In genomic region chr12:65728348-65728912, GRCh38 we compare ENCODE assay signal across 14 cellular contexts.
DNase-seq lines count a peak whose midpoint lies in the region; FAIRE-seq and TF ChIP-seq lines count a peak whose summit lies in the region.
"Had no signal": no experiment of that assay in that cellular context is flagged by ENCODE, and none has a peak within 500 bp of the region (broad histone marks: within the 10 kb centered on the region; RNA-seq: fewer than 3 reads in every experiment).

No MANE protein-coding gene starts in this region.

- H3K4me3 ChIP-seq in Caco-2 (ENCODE audit: low read depth, low read length) (peak overlapping the region; percentile 35), NT2/D1 (ENCODE audit: insufficient read length, low read depth) (peak overlapping the region; percentile 53), epithelial cell of proximal tubule (ENCODE audit: low read depth, low read length) (peak overlapping the region; percentile 66), adrenal gland (no peak overlapping the region)
- H3K4me3 ChIP-seq: coronary artery had no signal

- DNase-seq in Caco-2 (no peak), NT2/D1 (ENCODE audit: low read depth, low spot score) (no peak), epithelial cell of proximal tubule (ENCODE audit: low read depth) (no peak), nephron progenitor cell (no peak), GM19239 (ENCODE audit: insufficient read length, low spot score) (no peak), adrenal gland (no peak)
- DNase-seq in activated CD8-positive, alpha-beta memory T cell treated with anti-CD3 and anti-CD28 coated beads, Interleukin-2, amount 50 U/mL, for 48 hours: no peak
- no peak for DNase-seq in activated T-helper 1 cell treated with anti-CD3 and anti-CD28 coated beads, Interleukin-12 subunit alpha, Interleukin-12 subunit beta, Interleukin-2, Interleukin-4 antibody, amounts not matched to agents 30 ng/mL and 10 ng/mL and 1 ng/mL, durations not matched to agents 14 hours and 24 hours and 36 hours (ENCODE audit: low spot score)
- DNase-seq: activated CD4-positive, alpha-beta T cell treated with anti-CD3 and anti-CD28 coated beads, Interleukin-2, amount 10 ng/mL, durations not matched to agents 24 days and 14 days; activated gamma-delta T cell treated with Interleukin-2 at 50 U/mL for 16 hours; CD4-positive, CD25-positive, alpha-beta regulatory T cell; hippocampal formation had no signal

- TF ChIP-seq CTCF in Caco-2 (IDR thresholded peaks at IDR 0.05; ENCODE audit: insufficient read depth in 1 of 2, low read depth in 1 of 2, low read length in 1 of 2, severe bottlenecking in 1 of 2, unreplicated experiment in 1 of 2) (no peak), epithelial cell of proximal tubule (conservative IDR thresholded peaks at IDR 0.05; ENCODE audit: low read depth, low read length) (no peak), nephron progenitor cell (IDR thresholded peaks at IDR 0.05) (no peak), adrenal gland (IDR thresholded peaks at IDR 0.05) (no peak)

- no peaks in the 10 kb centered on the region for H3K27me3 ChIP-seq in Caco-2 (replicated peaks; ENCODE audit: control insufficient read depth, insufficient read depth, low read length)
- peaks cover 32% of the 10 kb centered on the region for H3K27me3 ChIP-seq in NT2/D1 (ENCODE audit: insufficient read depth, insufficient read length)
- H3K27me3 ChIP-seq in adrenal gland: peaks cover 47% of the 10 kb centered on the region

- no TSS peak for BruUV-seq in Caco-2 (replicated peaks; lab: Mats Ljungman, UMichigan)

- peaks cover 19% of the 10 kb centered on the region for H3K27me3 Mint-ChIP-seq in Caco-2 (ENCODE audit: insufficient read depth, unreplicated experiment)
- H3K27me3 Mint-ChIP-seq in nephron progenitor cell (ENCODE audit: low read depth, poor library complexity): peaks cover 14% of the 10 kb centered on the region
- peaks cover 45% of the 10 kb centered on the region for H3K27me3 Mint-ChIP-seq in activated T-helper 1 cell treated with anti-CD3 and anti-CD28 coated beads, Interleukin-12 subunit alpha, Interleukin-12 subunit beta, Interleukin-2, Interleukin-4 antibody, amounts not matched to agents 30 ng/mL and 10 ng/mL and 1 ng/mL, durations not matched to agents 14 hours and 24 hours and 36 hours (ENCODE audit: insufficient read depth)

- H3K36me3 Mint-ChIP-seq in Caco-2 (ENCODE audit: insufficient read depth, unreplicated experiment): no peaks in the 10 kb centered on the region
- peaks cover 13% of the 10 kb centered on the region for H3K36me3 Mint-ChIP-seq in nephron progenitor cell (ENCODE audit: low read depth)
- H3K36me3 Mint-ChIP-seq in activated T-helper 1 cell treated with anti-CD3 and anti-CD28 coated beads, Interleukin-12 subunit alpha, Interleukin-12 subunit beta, Interleukin-2, Interleukin-4 antibody, amounts not matched to agents 30 ng/mL and 10 ng/mL and 1 ng/mL, durations not matched to agents 14 hours and 24 hours and 36 hours (ENCODE audit: low read depth): no peaks in the 10 kb centered on the region
- H3K36me3 Mint-ChIP-seq: CD4-positive, CD25-positive, alpha-beta regulatory T cell had no signal

- H3K9me3 ChIP-seq in Caco-2 (no peaks in the 10 kb centered on the region; the same call in 1 of the 2 replicates), NT2/D1 (ENCODE audit: insufficient read depth, low read length) (no peaks in the 10 kb centered on the region), adrenal gland (replicated peaks in 1 of 3) (no peaks in the 10 kb centered on the region)

- no peak for TF ChIP-seq POLR2A in adrenal gland (IDR thresholded peaks at IDR 0.05)

- intact Hi-C loops in Caco-2 (cut with micrococcal nuclease; ENCODE audit: unreplicated experiment): no loop called here
- intact Hi-C loops in activated T-helper 1 cell treated with anti-CD3 and anti-CD28 coated beads, Interleukin-12 subunit alpha, Interleukin-12 subunit beta, Interleukin-2, Interleukin-4 antibody, amounts not matched to agents 30 ng/mL and 10 ng/mL and 1 ng/mL, durations not matched to agents 14 hours and 24 hours and 36 hours (cut with micrococcal nuclease): no loop called here
- intact Hi-C loops in adrenal gland (cut with DNase I): no loop called here

- peak overlapping the region; percentile 89 for H3K9ac ChIP-seq in NT2/D1 (ENCODE audit: insufficient read length, low read depth)

- H3K4me1 ChIP-seq in Caco-2 (no peaks in the 10 kb centered on the region), NT2/D1 (ENCODE audit: insufficient read depth, insufficient read length) (no peaks in the 10 kb centered on the region), adrenal gland (replicated peaks in 1 of 2) (no peaks in the 10 kb centered on the region)

- WGBS in adrenal gland, 4 donors: 26 to 29% (median 28%) methylated on average over 8 of the region's 8 CpGs

- no peak overlapping the region for H3K27ac Mint-ChIP-seq in Caco-2 (ENCODE audit: unreplicated experiment)
- peak overlapping the region; percentile 61 for H3K27ac Mint-ChIP-seq in nephron progenitor cell
- no peak overlapping the region for H3K27ac Mint-ChIP-seq in activated T-helper 1 cell treated with anti-CD3 and anti-CD28 coated beads, Interleukin-12 subunit alpha, Interleukin-12 subunit beta, Interleukin-2, Interleukin-4 antibody, amounts not matched to agents 30 ng/mL and 10 ng/mL and 1 ng/mL, durations not matched to agents 14 hours and 24 hours and 36 hours
- H3K27ac Mint-ChIP-seq: activated CD4-positive, alpha-beta T cell treated with anti-CD3 and anti-CD28 coated beads, Interleukin-2, amount 10 ng/mL, durations not matched to agents 24 days and 14 days; CD4-positive, CD25-positive, alpha-beta regulatory T cell had no signal

- no peak for FAIRE-seq in GM19239 (lab: Jason Lieb, UNC)

- H3K4me3 Mint-ChIP-seq in Caco-2 (ENCODE audit: unreplicated experiment) (peak overlapping the region; percentile 69), nephron progenitor cell (peak overlapping the region; percentile 92)
- no peak overlapping the region for H3K4me3 Mint-ChIP-seq in activated T-helper 1 cell treated with anti-CD3 and anti-CD28 coated beads, Interleukin-12 subunit alpha, Interleukin-12 subunit beta, Interleukin-2, Interleukin-4 antibody, amounts not matched to agents 30 ng/mL and 10 ng/mL and 1 ng/mL, durations not matched to agents 14 hours and 24 hours and 36 hours
- H3K4me3 Mint-ChIP-seq: activated CD4-positive, alpha-beta T cell treated with anti-CD3 and anti-CD28 coated beads, Interleukin-2, amount 10 ng/mL, durations not matched to agents 24 days and 14 days; CD4-positive, CD25-positive, alpha-beta regulatory T cell had no signal

- H3K36me3 ChIP-seq in Caco-2 (ENCODE audit: control insufficient read depth, insufficient read depth, low read length) (no peaks in the 10 kb centered on the region), NT2/D1 (ENCODE audit: insufficient read depth, insufficient read length, low read length) (no peaks in the 10 kb centered on the region), adrenal gland (replicated peaks in 1 of 2) (no peaks in the 10 kb centered on the region)

- CTCF ChIA-PET in Caco-2 (lab: Charles Lee): no interaction called here

- no peak overlapping the region for H3K27ac ChIP-seq in adrenal gland
- H3K27ac ChIP-seq: coronary artery, skin epidermis had no signal

- POLR2A ChIA-PET in Caco-2 (lab: Charles Lee): no interaction called here

- H3K4me1 Mint-ChIP-seq in Caco-2 (ENCODE audit: low read depth, unreplicated experiment): no peaks in the 10 kb centered on the region
- peaks cover 30% of the 10 kb centered on the region for H3K4me1 Mint-ChIP-seq in nephron progenitor cell
- H3K4me1 Mint-ChIP-seq in activated T-helper 1 cell treated with anti-CD3 and anti-CD28 coated beads, Interleukin-12 subunit alpha, Interleukin-12 subunit beta, Interleukin-2, Interleukin-4 antibody, amounts not matched to agents 30 ng/mL and 10 ng/mL and 1 ng/mL, durations not matched to agents 14 hours and 24 hours and 36 hours (ENCODE audit: low read depth): no peaks in the 10 kb centered on the region
- H3K4me1 Mint-ChIP-seq: CD4-positive, CD25-positive, alpha-beta regulatory T cell had no signal

- no peaks in the 10 kb centered on the region for H3K9me3 Mint-ChIP-seq in Caco-2 (ENCODE audit: unreplicated experiment)
- H3K9me3 Mint-ChIP-seq in nephron progenitor cell: peaks cover 8% of the 10 kb centered on the region
- no peaks in the 10 kb centered on the region for H3K9me3 Mint-ChIP-seq in activated T-helper 1 cell treated with anti-CD3 and anti-CD28 coated beads, Interleukin-12 subunit alpha, Interleukin-12 subunit beta, Interleukin-2, Interleukin-4 antibody, amounts not matched to agents 30 ng/mL and 10 ng/mL and 1 ng/mL, durations not matched to agents 14 hours and 24 hours and 36 hours
- H3K9me3 Mint-ChIP-seq: activated CD4-positive, alpha-beta T cell treated with anti-CD3 and anti-CD28 coated beads, Interleukin-2, amount 10 ng/mL, durations not matched to agents 24 days and 14 days had no signal

Comparison
In these comparisons a context has a peak if more than half of its experiments do, and no peak if none do; other contexts are left out.
1. H3K4me3 ChIP-seq: peak in Caco-2 (single experiment), NT2/D1 (single experiment) and epithelial cell of proximal tubule (single experiment); none in adrenal gland (0 of 4).